8 cellular contexts compared by ENCODE assay signal in genomic region chr19:40751065-40751923, GRCh38. TPM values are rescaled to one million over a fixed set of nuclear protein-coding genes. Genes with fewer than 3 reads are reported as not detected.
DNase-seq lines count a peak whose midpoint lies in the region; ATAC-seq and TF ChIP-seq lines count a peak whose summit lies in the region.

SNRPA (plus strand) TSS chr19:40751203; CDS start chr19:40751409, 206 bp downstream.

- H3K4me2 ChIP-seq in mammary epithelial cell (ENCODE audit: insufficient read depth, low read depth, low read length) (peak within 1 kb of the TSS; percentile 88), smooth muscle cell (peak within 1 kb of the TSS; percentile 97)

- H3K9ac ChIP-seq in mammary epithelial cell (ENCODE audit: insufficient read depth, low read length) (peak within 1 kb of the TSS; percentile 92), smooth muscle cell (ENCODE audit: low read depth) (peak within 1 kb of the TSS; percentile 89)

- H3K79me2 ChIP-seq in mammary epithelial cell (ENCODE audit: insufficient read depth, low read length) (peaks cover 55% of the 10 kb centered on the region), smooth muscle cell (ENCODE audit: low read depth) (peaks cover 45% of the 10 kb centered on the region)

- H4K20me1 ChIP-seq in mammary epithelial cell (ENCODE audit: insufficient read depth, low read length), result no peaks in the 10 kb centered on the region
- peaks cover 25% of the 10 kb centered on the region for H4K20me1 ChIP-seq in smooth muscle cell (ENCODE audit: low read depth)

- peak; percentile 99 for DNase-seq in A673 (ENCODE audit: low spot score)
- DNase-seq in NCI-H2196 treated with DMSO at 0.1 percent for 48 hours (lab: John Stamatoyannopoulos, UW; ENCODE audit: unreplicated experiment), result peak; percentile 92
- DNase-seq in WERI-Rb-1, result peak; percentile 97
- peak; percentile 97 for DNase-seq in mammary epithelial cell
- peak; percentile 92 for DNase-seq in iPS-NIHi11 (ENCODE audit: low spot score)
- peak; percentile 99 for DNase-seq in smooth muscle cell (lab: John Stamatoyannopoulos, UW; ENCODE audit: unreplicated experiment)

- peak within 1 kb of the TSS; percentile 90 for H3K4me3 ChIP-seq in A673 (ENCODE audit: low read depth, low read length, poor library complexity, severe bottlenecking)
- peak within 1 kb of the TSS; percentile 98 for H3K4me3 ChIP-seq in WERI-Rb-1 (ENCODE audit: low read depth, low read length)
- peak within 1 kb of the TSS; percentile 66 to 71 (median 67) for H3K4me3 ChIP-seq in mammary epithelial cell (replicated peaks in 1 of 3; ENCODE audit: insufficient read depth in 1 of 3, low read depth in 2 of 3, low read length in 3 of 3)
- H3K4me3 ChIP-seq in smooth muscle cell, result peak within 1 kb of the TSS; percentile 72

- H3K4me1 ChIP-seq in A673 (ENCODE audit: insufficient read depth, low read length, poor library complexity, severe bottlenecking), result peaks cover 10% of the 10 kb centered on the region
- peaks cover 36% of the 10 kb centered on the region for H3K4me1 ChIP-seq in mammary epithelial cell (ENCODE audit: insufficient read depth, low read length)
- H3K4me1 ChIP-seq in smooth muscle cell (ENCODE audit: low read depth), result peaks cover 16% of the 10 kb centered on the region

- BruUV-seq in A673 (replicated peaks; lab: Mats Ljungman, UMichigan) (TSS peak; percentile 76), mammary epithelial cell (replicated peaks; lab: Mats Ljungman, UMichigan) (TSS peak; percentile 69)

- peak; percentile 67 for ATAC-seq in GM18870 (IDR thresholded peaks at IDR 0.05; ENCODE audit: unreplicated experiment)
- ATAC-seq in HG03135 (IDR thresholded peaks at IDR 0.05; ENCODE audit: unreplicated experiment), result peak; percentile 58

- H3K27ac ChIP-seq in A673 (ENCODE audit: low read depth, low read length, poor library complexity, severe bottlenecking), result peak within 1 kb of the TSS; percentile 97
- peak within 1 kb of the TSS; percentile 100 for H3K27ac ChIP-seq in WERI-Rb-1
- peak within 1 kb of the TSS; percentile 94 for H3K27ac ChIP-seq in mammary epithelial cell (ENCODE audit: insufficient read depth, low read depth, low read length)
- peak within 1 kb of the TSS; percentile 93 for H3K27ac ChIP-seq in smooth muscle cell (ENCODE audit: low read depth)

- H3F3A ChIP-seq in smooth muscle cell (ENCODE audit: low read depth), result no peaks in the 10 kb centered on the region

- in situ Hi-C loops in mammary epithelial cell (cut with MboI; ENCODE audit: low sequenced_read_pairs in 2 of 2), result no loop called here

- CTCF ChIA-PET in A673 (lab: Charles Lee) (interaction anchor here (1.0 to 1.1 kb wide), 2 partner anchors 27 to 55 kb away, joined by 3 to 4 read pairs; no protein-coding TSS in a partner anchor), mammary epithelial cell (lab: Charles Lee; ENCODE audit: low non-redundant PET) (interaction anchor here (0.7 kb wide), 1 partner anchor 55 kb away, joined by 7 read pairs; no protein-coding TSS in a partner anchor)

- dilution Hi-C loops in mammary epithelial cell (cut with HindIII; ENCODE audit: low sequenced_read_pairs), result loop anchor here (5.0 to 10.0 kb wide), 3 partner anchors 56 to 264 kb away; no protein-coding TSS in a partner anchor

- intact Hi-C loops in A673 (cut with micrococcal nuclease; ENCODE audit: unreplicated experiment), result loop anchor here (2.0 kb wide), 1 partner anchor 48 kb away; the partner anchor contains the start of gene EGLN2
- intact Hi-C loops in mammary epithelial cell (cut with micrococcal nuclease), result loop anchor here (1.0 to 2.0 kb wide), 6 partner anchors 24 to 84 kb away; partner anchors contain the start of genes COQ8B, EGLN2, MIA and RAB4B

- POLR2A ChIA-PET in A673 (lab: Charles Lee; ENCODE audit: low non-redundant PET), result interaction anchor here (0.7 kb wide), 2 partner anchors 27 to 113 kb away, joined by 3 read pairs; partner anchors contain the start of gene RAB4B

- H3K9me3 ChIP-seq in A673 (ENCODE audit: low read depth, low read length, poor library complexity, severe bottlenecking) (no peaks in the 10 kb centered on the region), WERI-Rb-1 (ENCODE audit: severe bottlenecking) (no peaks in the 10 kb centered on the region), mammary epithelial cell (replicated peaks; ENCODE audit: insufficient read depth, low read length) (no peaks in the 10 kb centered on the region), smooth muscle cell (replicated peaks; ENCODE audit: low read depth) (no peaks in the 10 kb centered on the region)

- under 1% methylated on average over 40 of the region's 42 CpGs for WGBS in mammary epithelial cell (ENCODE audit: low coverage, missing lambda C conversion rate)
- under 1% methylated on average over 42 of the region's 42 CpGs for WGBS in smooth muscle cell (ENCODE audit: low lambda C conversion rate)

- peak within 1 kb of the TSS; percentile 81 for H2AFZ ChIP-seq in mammary epithelial cell (ENCODE audit: low read depth, low read length)
- H2AFZ ChIP-seq in smooth muscle cell (ENCODE audit: low read depth), result peak within 1 kb of the TSS; percentile 68

- TF ChIP-seq CTCF in A673 (conservative IDR thresholded peaks at IDR 0.05; ENCODE audit: low read depth, low read length), result no peak
- TF ChIP-seq CTCF in WERI-Rb-1 (IDR thresholded peaks at IDR 0.05; ENCODE audit: low read depth, low read length), result no peak
- no peak for TF ChIP-seq CTCF in mammary epithelial cell (conservative IDR thresholded peaks at IDR 0.05 in 1 of 2, IDR thresholded peaks at IDR 0.05 in 1 of 2; ENCODE audit: extremely low read depth in 1 of 2, insufficient read depth in 1 of 2, low read depth in 1 of 2, low read length in 2 of 2)
- TF ChIP-seq CTCF in smooth muscle cell (IDR thresholded peaks at IDR 0.05; ENCODE audit: borderline replicate concordance, insufficient read depth, poor library complexity, severe bottlenecking), result no peak

- peaks cover 14% of the 10 kb centered on the region for H3K36me3 ChIP-seq in A673 (ENCODE audit: insufficient read depth, low read length, poor library complexity, severe bottlenecking)
- H3K36me3 ChIP-seq in WERI-Rb-1, result peaks cover 38% of the 10 kb centered on the region
- peaks cover 4% of the 10 kb centered on the region for H3K36me3 ChIP-seq in mammary epithelial cell (ENCODE audit: insufficient read depth, low read length)
- no peaks in the 10 kb centered on the region for H3K36me3 ChIP-seq in smooth muscle cell (ENCODE audit: low read depth)

- H3K27me3 ChIP-seq in A673 (replicated peaks; ENCODE audit: insufficient read depth, low read depth, low read length, poor library complexity) (no peaks in the 10 kb centered on the region), WERI-Rb-1 (ENCODE audit: insufficient read depth, low read depth, severe bottlenecking) (no peaks in the 10 kb centered on the region), mammary epithelial cell (ENCODE audit: insufficient read depth, low read length) (no peaks in the 10 kb centered on the region), smooth muscle cell (ENCODE audit: low read depth) (no peaks in the 10 kb centered on the region)

RNA-seq across cellular contexts. Expression of gene SNRPA, which starts in this region (rescaled TPM):
- total RNA-seq in A673 (2021), result 167 and 179 TPM in 2 replicates
- 10 to 100 TPM; 28.2 to 99.3 TPM for total RNA-seq in mammary epithelial cell
- 117 TPM for polyA plus RNA-seq in mammary epithelial cell
- polyA minus RNA-seq in mammary epithelial cell, result 257 TPM
- 30.3 and 39.3 TPM in 2 replicates for total RNA-seq in smooth muscle cell
- polyA plus RNA-seq in smooth muscle cell, result 87.7 TPM in 2 replicates

Comparison
In these comparisons a context has a peak if more than half of its experiments do, and no peak if none do; other contexts are left out.
1. Peak in every context shown above with its lines: DNase-seq, ATAC-seq, H3K4me3 ChIP-seq and H3K27ac ChIP-seq.